ENCODE assay signal across 7 cellular contexts in genomic region chr1:94045465-94046056, GRCh38.
DNase-seq lines count a peak whose midpoint lies in the region; ATAC-seq and TF ChIP-seq lines count a peak whose summit lies in the region.

No MANE protein-coding gene starts in this region.

- CTCF ChIA-PET in T-cell (lab: Charles Lee), result interaction anchor here (0.5 to 1.3 kb wide), 4 partner anchors 11 to 426 kb away, joined by 3 to 4 read pairs (median 3); no protein-coding TSS in a partner anchor

- H3K36me3 ChIP-seq in GM06990 (ENCODE audit: control insufficient read depth, insufficient read depth, low read length), result no peaks in the 10 kb centered on the region
- no peaks in the 10 kb centered on the region for H3K36me3 ChIP-seq in HUES64 (ENCODE audit: insufficient read depth, low read length)

- H3K9me3 ChIP-seq in HUES64 (ENCODE audit: insufficient read depth, low read depth, low read length), result no peaks in the 10 kb centered on the region

- peaks cover 4 to 7% (median 6%) of the 10 kb centered on the region in 3 donors for H3K4me1 Mint-ChIP-seq in T-cell
- no peaks in the 10 kb centered on the region for H3K4me1 Mint-ChIP-seq in central memory CD8-positive, alpha-beta T cell

- H3K27me3 Mint-ChIP-seq in T-cell, result peaks cover 9 to 27% of the 10 kb centered on the region in 2 donors
- H3K27me3 Mint-ChIP-seq in central memory CD8-positive, alpha-beta T cell, result peaks cover 31% of the 10 kb centered on the region

- peak overlapping the region; percentile 2 to 57 (median 39) for H3K4me3 Mint-ChIP-seq in T-cell
- H3K4me3 Mint-ChIP-seq in central memory CD8-positive, alpha-beta T cell, result peak overlapping the region; percentile 49

- peaks cover 17% of the 10 kb centered on the region for H3K4me1 ChIP-seq in HUES64 (ENCODE audit: insufficient read depth, low read length)

- H3K36me3 Mint-ChIP-seq in T-cell, result no peaks in the 10 kb centered on the region
- peaks cover 2% of the 10 kb centered on the region for H3K36me3 Mint-ChIP-seq in central memory CD8-positive, alpha-beta T cell (ENCODE audit: insufficient read depth)

- no peak overlapping the region for H3K27ac ChIP-seq in HUES64 (ENCODE audit: low read depth, low read length)
- peak overlapping the region in 13 of 21 experiments; percentile 5 to 82 (median 58) for H3K27ac ChIP-seq in skin epidermis

- no peak for DNase-seq in GM06990 (ENCODE audit: extremely low read depth, insufficient read length)
- DNase-seq in T-cell, result peak in 18 of 34 experiments; percentile 1 to 24 (median 10)
- DNase-seq in central memory CD8-positive, alpha-beta T cell (ENCODE audit: low spot score in 2 of 2), result no peak
- DNase-seq in iris pigment epithelial cell (ENCODE audit: low read depth), result peak; percentile 98

- H3K4me3 ChIP-seq in GM06990 (replicated peaks; ENCODE audit: low read depth, low read length) (no peak overlapping the region), HUES64 (ENCODE audit: low read length) (peak overlapping the region; percentile 18), skin epidermis (peak overlapping the region in 1 of 7 experiments; percentile 4)

- ATAC-seq in T-cell (replicated peaks in 1 of 4) (peak in 2 of 4 experiments; percentile 19 to 45), GM19328 (IDR thresholded peaks at IDR 0.05; ENCODE audit: unreplicated experiment) (no peak)
- no peak for ATAC-seq in central memory CD8-positive, alpha-beta T cell (replicated peaks; ENCODE audit: extremely low read depth, poor library complexity, severe bottlenecking)

- H3K9ac ChIP-seq in HUES64 (ENCODE audit: low read depth, low read length), result no peak overlapping the region

- H3K27ac Mint-ChIP-seq in T-cell, result no peak overlapping the region
- H3K27ac Mint-ChIP-seq in central memory CD8-positive, alpha-beta T cell (ENCODE audit: low read depth), result no peak overlapping the region

- H3K9me3 Mint-ChIP-seq in T-cell, result no peaks in the 10 kb centered on the region
- H3K9me3 Mint-ChIP-seq in central memory CD8-positive, alpha-beta T cell, result no peaks in the 10 kb centered on the region

- H3K27me3 ChIP-seq in GM06990 (replicated peaks; ENCODE audit: control insufficient read depth, insufficient read depth, low read length), result no peaks in the 10 kb centered on the region; the same call in 1 of the 2 replicates
- H3K27me3 ChIP-seq in HUES64 (ENCODE audit: insufficient read depth, low read length), result no peaks in the 10 kb centered on the region

- POLR2A ChIA-PET in T-cell (lab: Charles Lee), result no interaction called here

- peak; percentile 65 for TF ChIP-seq CTCF in GM06990 (IDR thresholded peaks at IDR 0.05; ENCODE audit: insufficient read depth, low read length, poor library complexity, severe bottlenecking)

- WGBS in HUES64, result 25% methylated on average over 22 of the region's 22 CpGs

Comparison
In these comparisons a context has a peak if more than half of its experiments do, and no peak if none do; other contexts are left out.
1. DNase-seq: peak in T-cell (18 of 34) and iris pigment epithelial cell (single experiment); none in GM06990 (single experiment) and central memory CD8-positive, alpha-beta T cell (0 of 2).